Comparison of ENCODE assay signal across 1 cellular context in genomic region chr16:64159986-64160385, GRCh38.
TF ChIP-seq lines count a peak whose summit lies in the region.

No MANE protein-coding gene starts in this region.

TF ChIP-seq in H1, 55 proteins besides CTCF, POLR2A, EP300 and RAD21 (continued from another document):
- no peak for TF ChIP-seq FOSL1 (IDR thresholded peaks at IDR 0.05; ENCODE audit: insufficient read depth, low read depth, low read length)
- no peak for TF ChIP-seq RXRA (IDR thresholded peaks at IDR 0.05; ENCODE audit: insufficient read depth, low read depth, low read length)
- TF ChIP-seq EZH2 (IDR thresholded peaks at IDR 0.05; ENCODE audit: low read depth, low read length, severe bottlenecking), result no peak
- TF ChIP-seq SIN3A (conservative IDR thresholded peaks at IDR 0.05 in 1 of 2, IDR thresholded peaks at IDR 0.05 in 1 of 2; ENCODE audit: low read depth in 1 of 2, low read length in 2 of 2), result no peak
- TF ChIP-seq HDAC6 (IDR thresholded peaks at IDR 0.05; ENCODE audit: low read depth, low read length), result no peak
- TF ChIP-seq CHD2 (IDR thresholded peaks at IDR 0.05; ENCODE audit: low read length), result no peak
- TF ChIP-seq KDM1A (IDR thresholded peaks at IDR 0.05; ENCODE audit: borderline replicate concordance, low read length), result no peak
- no peak for TF ChIP-seq SRF (IDR thresholded peaks at IDR 0.05; ENCODE audit: low read depth, low read length)
- no peak for TF ChIP-seq GABPA (IDR thresholded peaks at IDR 0.05; ENCODE audit: borderline replicate concordance, insufficient read depth, low read length)
- TF ChIP-seq ZNF274 (IDR thresholded peaks at IDR 0.05; ENCODE audit: borderline replicate concordance, extremely low read depth, low read length), result no peak
- TF ChIP-seq SP4 (IDR thresholded peaks at IDR 0.05; ENCODE audit: low read length), result no peak
- no peak for TF ChIP-seq RNF2 (IDR thresholded peaks at IDR 0.05; ENCODE audit: borderline replicate concordance, low read depth, low read length, missing control alignments, poor library complexity, severe bottlenecking)
TF ChIP-seq in H1: peak in this region for 0.
